Comparison of ENCODE assay signal across 1 cellular context in genomic region chr7:151381083-151381332, GRCh38.
TF ChIP-seq lines count a peak whose summit lies in the region.

No MANE protein-coding gene starts in this region.

TF ChIP-seq in K562, 482 proteins besides CTCF, POLR2A, EP300 and RAD21:
- TF ChIP-seq SPI1 (IDR thresholded peaks at IDR 0.05; ENCODE audit: borderline replicate concordance, low read depth, low read length) (peak; percentile 37; the same call in 1 of the 2 replicates), ZNF274 (IDR thresholded peaks at IDR 0.05; ENCODE audit: borderline replicate concordance, low read depth, low read length) (no peak)
